Comparison of ENCODE assay signal across 19 cellular contexts in the genomic region with DNA sequence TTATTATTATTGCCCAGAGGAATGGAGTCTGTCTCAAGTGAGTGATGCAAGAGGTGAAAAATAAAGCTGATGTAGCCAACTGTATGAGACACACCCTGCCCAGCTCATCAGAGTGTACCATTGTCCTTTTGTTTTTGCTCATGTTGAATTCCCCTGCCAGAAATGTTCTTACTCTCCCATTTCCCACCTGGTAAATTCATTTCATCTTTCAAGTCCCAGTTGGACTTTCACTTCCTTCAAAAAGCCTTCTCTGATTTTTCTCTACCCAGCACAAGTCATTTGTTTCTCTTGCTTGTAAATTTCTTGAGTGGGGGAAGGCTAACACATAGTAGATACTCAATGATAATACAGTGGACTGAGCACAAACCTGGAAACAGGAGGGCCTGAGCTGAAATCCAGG.
DNase-seq lines count a peak whose midpoint lies in the region; ATAC-seq, FAIRE-seq and TF ChIP-seq lines count a peak whose summit lies in the region.
"Had no signal": no experiment of that assay in that cellular context is flagged by ENCODE, and none has a peak within 500 bp of the region (broad histone marks: within the 10 kb centered on the region; RNA-seq: fewer than 3 reads in every experiment).

No MANE protein-coding gene starts in this region.

- no peak for TF ChIP-seq CTCF in D721Med (IDR thresholded peaks at IDR 0.05; ENCODE audit: insufficient read depth, missing control alignments)

- FAIRE-seq in D721Med (lab: Jason Lieb, UNC) = no peak

- ATAC-seq in GM18498 (IDR thresholded peaks at IDR 0.05; ENCODE audit: unreplicated experiment) = peak; percentile 46
- peak; percentile 84 for ATAC-seq in GM19463 (IDR thresholded peaks at IDR 0.05; ENCODE audit: unreplicated experiment)
- peak; percentile 89 for ATAC-seq in HG02759 (IDR thresholded peaks at IDR 0.05; ENCODE audit: unreplicated experiment)
- ATAC-seq in HG03565 (IDR thresholded peaks at IDR 0.05; ENCODE audit: unreplicated experiment) = peak; percentile 67
- ATAC-seq: right lobe of liver had no signal

- no peak for DNase-seq in D721Med (ENCODE audit: insufficient read length, low spot score)
- no peak for DNase-seq in glomerular visceral epithelial cell (ENCODE audit: extremely low spot score)
- DNase-seq in activated naive CD4-positive, alpha-beta T cell treated with anti-CD3 and anti-CD28 coated beads, Interleukin-2, amount 50 U/mL, for 16 hours = no peak
- DNase-seq in GDM1 (lab: John Stamatoyannopoulos, UW) = no peak
- DNase-seq: activated CD4-positive, alpha-beta memory T cell treated with anti-CD3 and anti-CD28 coated beads for 36 hours; activated naive CD8-positive, alpha-beta T cell treated with anti-CD3 and anti-CD28 coated beads for 36 hours; activated T-cell treated with anti-CD3 and anti-CD28 coated beads, Interleukin-2, amount 50 U/mL, for 48 hours; CD4-positive, alpha-beta memory T cell; DMS79; NCI-H1417; NCI-H2171; NCI-H82; nucleus accumbens; right lobe of liver; RPMI8226 had no signal
